Comparison of ENCODE assay signal across 26 cellular contexts in the genomic region with DNA sequence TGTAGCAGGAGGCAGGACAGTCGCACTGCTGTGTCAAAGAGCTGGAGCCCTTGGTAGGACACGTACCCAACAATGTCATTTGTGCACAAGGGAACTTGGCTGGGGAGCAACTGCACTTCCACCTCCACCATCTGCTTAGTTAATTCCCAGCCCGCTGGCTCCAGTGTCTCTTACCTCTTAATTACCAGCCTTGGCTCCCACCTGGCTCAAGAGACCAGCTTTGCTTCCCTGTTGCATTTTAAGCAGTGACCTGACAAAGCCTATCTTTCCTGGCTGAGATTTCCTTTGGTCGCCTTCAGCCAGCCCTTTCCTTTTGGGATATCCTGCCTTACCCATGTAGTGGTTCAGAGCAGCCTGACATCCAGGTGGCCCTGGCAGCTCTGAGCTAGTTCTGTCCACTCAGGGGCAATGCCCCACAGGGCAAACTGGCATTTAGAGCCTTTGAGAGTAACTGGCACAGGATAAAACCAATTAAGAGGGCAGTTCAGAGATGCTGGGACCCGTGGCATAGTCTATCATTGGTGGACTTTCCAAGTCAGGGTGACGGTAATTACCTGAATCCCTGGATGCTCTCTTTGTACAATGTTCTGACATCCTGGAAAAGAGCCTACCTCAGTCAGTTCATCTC.
"Had no signal": no experiment of that assay in that cellular context is flagged by ENCODE, and none has a peak within 500 bp of the region (broad histone marks: within the 10 kb centered on the region; RNA-seq: fewer than 3 reads in every experiment).

No MANE protein-coding gene starts in this region.

- H3K4me3 ChIP-seq: SK-N-MC had no signal

- ATAC-seq: activated CD4-positive, alpha-beta T cell treated with anti-CD3 and anti-CD28 coated beads for 36 hours; activated T-helper 17 cell treated with anti-CD3 and anti-CD28 coated beads, Interleukin-2, amount 50 U/mL, for 72 hours; Panc1; Right ventricle myocardium inferior; T-cell had no signal

- H3K27ac ChIP-seq: SK-N-MC had no signal

- FAIRE-seq: TTC549 had no signal

- DNase-seq: activated CD4-positive, alpha-beta memory T cell treated with anti-CD3 and anti-CD28 coated beads, Interleukin-2, amount 10 ng/mL, durations not matched to agents 7 days and 5 days; activated CD4-positive, alpha-beta T cell treated with anti-CD3 and anti-CD28 coated beads for 36 hours; activated CD4-positive, alpha-beta T cell treated with anti-CD3 and anti-CD28 coated beads, Interleukin-2, amount 50 U/mL, for 1 hour; activated gamma-delta T cell; activated naive CD4-positive, alpha-beta T cell treated with anti-CD3 and anti-CD28 coated beads for 36 hours; activated T-cell treated with anti-CD3 and anti-CD28 coated beads for 4 hours; activated T-cell treated with anti-CD3 and anti-CD28 coated beads, Interleukin-2, amount 50 U/mL, for 48 hours; amygdala; IMR-90; KBM-7; NCI-H1048; NCI-H1417 treated with DMSO at 0.1 percent for 48 hours; NCI-H1694; NCI-H2029 treated with DMSO at 0.1 percent for 48 hours; NCI-H226; NK-92 treated with Interleukin-12 subunit alpha and Interleukin-12 subunit beta, amount 100 ng/mL, for 24 hours; OCI-M1; RPMI8226; T-cell; T-helper 2 cell; T1000 had no signal
